Comparison of ENCODE assay signal across 1 cellular context in the genomic region with DNA sequence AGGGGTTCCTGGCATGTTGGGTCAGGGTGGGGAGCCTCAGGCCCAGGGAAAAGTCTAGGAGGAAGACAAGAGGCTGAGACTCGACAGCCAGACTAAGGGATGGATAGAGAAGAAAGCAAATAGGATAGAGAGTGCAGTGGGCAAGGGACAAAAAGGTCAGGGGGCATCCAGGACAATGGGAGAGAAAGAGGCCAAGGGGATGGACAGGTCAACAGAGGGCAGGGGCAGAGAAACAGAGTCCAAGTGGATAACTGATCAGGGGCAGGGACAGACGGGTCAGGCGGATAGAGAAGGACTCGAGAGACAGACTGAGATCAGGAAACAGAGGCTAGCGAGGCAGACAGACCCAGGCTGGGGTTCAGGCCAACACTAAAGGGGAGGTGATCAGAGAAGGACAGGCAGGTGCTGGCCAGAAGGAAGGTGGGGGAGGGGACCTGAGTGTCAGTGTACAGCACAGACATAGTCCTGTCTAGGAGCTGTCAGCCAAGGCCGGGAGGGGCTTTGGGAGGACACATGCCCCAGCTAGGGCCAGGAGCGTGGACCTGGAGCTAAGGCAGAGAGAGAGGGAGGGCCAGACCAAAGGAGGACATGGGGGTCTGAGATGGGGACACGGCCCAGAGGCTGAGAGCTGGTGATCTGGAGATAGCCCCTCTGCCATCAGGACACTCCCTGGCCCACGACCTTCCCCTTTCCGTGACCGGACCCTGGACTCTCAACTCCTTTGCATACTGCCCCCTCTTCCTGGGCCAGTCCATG.
TF ChIP-seq lines count a peak whose summit lies in the region.

No MANE protein-coding gene starts in this region.

TF ChIP-seq in K562, 482 proteins besides CTCF, POLR2A, EP300 and RAD21 (continued from another document):
- TF ChIP-seq, protein P1, sequence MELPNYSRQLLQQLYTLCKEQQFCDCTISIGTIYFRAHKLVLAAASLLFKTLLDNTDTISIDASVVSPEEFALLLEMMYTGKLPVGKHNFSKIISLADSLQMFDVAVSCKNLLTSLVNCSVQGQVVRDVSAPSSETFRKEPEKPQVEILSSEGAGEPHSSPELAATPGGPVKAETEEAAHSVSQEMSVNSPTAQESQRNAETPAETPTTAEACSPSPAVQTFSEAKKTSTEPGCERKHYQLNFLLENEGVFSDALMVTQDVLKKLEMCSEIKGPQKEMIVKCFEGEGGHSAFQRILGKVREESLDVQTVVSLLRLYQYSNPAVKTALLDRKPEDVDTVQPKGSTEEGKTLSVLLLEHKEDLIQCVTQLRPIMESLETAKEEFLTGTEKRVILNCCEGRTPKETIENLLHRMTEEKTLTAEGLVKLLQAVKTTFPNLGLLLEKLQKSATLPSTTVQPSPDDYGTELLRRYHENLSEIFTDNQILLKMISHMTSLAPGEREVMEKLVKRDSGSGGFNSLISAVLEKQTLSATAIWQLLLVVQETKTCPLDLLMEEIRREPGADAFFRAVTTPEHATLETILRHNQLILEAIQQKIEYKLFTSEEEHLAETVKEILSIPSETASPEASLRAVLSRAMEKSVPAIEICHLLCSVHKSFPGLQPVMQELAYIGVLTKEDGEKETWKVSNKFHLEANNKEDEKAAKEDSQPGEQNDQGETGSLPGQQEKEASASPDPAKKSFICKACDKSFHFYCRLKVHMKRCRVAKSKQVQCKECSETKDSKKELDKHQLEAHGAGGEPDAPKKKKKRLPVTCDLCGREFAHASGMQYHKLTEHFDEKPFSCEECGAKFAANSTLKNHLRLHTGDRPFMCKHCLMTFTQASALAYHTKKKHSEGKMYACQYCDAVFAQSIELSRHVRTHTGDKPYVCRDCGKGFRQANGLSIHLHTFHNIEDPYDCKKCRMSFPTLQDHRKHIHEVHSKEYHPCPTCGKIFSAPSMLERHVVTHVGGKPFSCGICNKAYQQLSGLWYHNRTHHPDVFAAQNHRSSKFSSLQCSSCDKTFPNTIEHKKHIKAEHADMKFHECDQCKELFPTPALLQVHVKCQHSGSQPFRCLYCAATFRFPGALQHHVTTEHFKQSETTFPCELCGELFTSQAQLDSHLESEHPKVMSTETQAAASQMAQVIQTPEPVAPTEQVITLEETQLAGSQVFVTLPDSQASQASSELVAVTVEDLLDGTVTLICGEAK (IDR thresholded peaks at IDR 0.05), result peak; percentile 38; the same call in 1 of the 2 replicates
- TF ChIP-seq, protein P1 (CRISPR knock-in tag; IDR thresholded peaks at IDR 0.05), result no peak
- TF ChIP-seq SMAD4 (CRISPR knock-in tag; conservative IDR thresholded peaks at IDR 0.05) (peak; percentile 24; the same call in 1 of the 2 replicates), DNMT1 (IDR thresholded peaks at IDR 0.05) (no peak), PCBP1 (IDR thresholded peaks at IDR 0.05; ENCODE audit: low read depth, low read length, poor library complexity, severe bottlenecking) (no peak), ELF4 (CRISPR knock-in tag; IDR thresholded peaks at IDR 0.05) (0 out of 2 replicates have a peak, but pooled peaks have one; percentile 50), MEIS2 (IDR thresholded peaks at IDR 0.05; ENCODE audit: partially characterized antibody) (peak; percentile 8), CAMTA2 (CRISPR knock-in tag; conservative IDR thresholded peaks at IDR 0.05) (no peak), CHD2 (IDR thresholded peaks at IDR 0.05; ENCODE audit: low read depth, low read length) (no peak), ETV5 (CRISPR knock-in tag; IDR thresholded peaks at IDR 0.05; ENCODE audit: low read depth) (peak; percentile 5; the same call in 1 of the 2 replicates), HLTF (IDR thresholded peaks at IDR 0.05) (peak; percentile 82; the same call in 1 of the 2 replicates), KHSRP (IDR thresholded peaks at IDR 0.05) (no peak)
- TF ChIP-seq, protein P2, sequence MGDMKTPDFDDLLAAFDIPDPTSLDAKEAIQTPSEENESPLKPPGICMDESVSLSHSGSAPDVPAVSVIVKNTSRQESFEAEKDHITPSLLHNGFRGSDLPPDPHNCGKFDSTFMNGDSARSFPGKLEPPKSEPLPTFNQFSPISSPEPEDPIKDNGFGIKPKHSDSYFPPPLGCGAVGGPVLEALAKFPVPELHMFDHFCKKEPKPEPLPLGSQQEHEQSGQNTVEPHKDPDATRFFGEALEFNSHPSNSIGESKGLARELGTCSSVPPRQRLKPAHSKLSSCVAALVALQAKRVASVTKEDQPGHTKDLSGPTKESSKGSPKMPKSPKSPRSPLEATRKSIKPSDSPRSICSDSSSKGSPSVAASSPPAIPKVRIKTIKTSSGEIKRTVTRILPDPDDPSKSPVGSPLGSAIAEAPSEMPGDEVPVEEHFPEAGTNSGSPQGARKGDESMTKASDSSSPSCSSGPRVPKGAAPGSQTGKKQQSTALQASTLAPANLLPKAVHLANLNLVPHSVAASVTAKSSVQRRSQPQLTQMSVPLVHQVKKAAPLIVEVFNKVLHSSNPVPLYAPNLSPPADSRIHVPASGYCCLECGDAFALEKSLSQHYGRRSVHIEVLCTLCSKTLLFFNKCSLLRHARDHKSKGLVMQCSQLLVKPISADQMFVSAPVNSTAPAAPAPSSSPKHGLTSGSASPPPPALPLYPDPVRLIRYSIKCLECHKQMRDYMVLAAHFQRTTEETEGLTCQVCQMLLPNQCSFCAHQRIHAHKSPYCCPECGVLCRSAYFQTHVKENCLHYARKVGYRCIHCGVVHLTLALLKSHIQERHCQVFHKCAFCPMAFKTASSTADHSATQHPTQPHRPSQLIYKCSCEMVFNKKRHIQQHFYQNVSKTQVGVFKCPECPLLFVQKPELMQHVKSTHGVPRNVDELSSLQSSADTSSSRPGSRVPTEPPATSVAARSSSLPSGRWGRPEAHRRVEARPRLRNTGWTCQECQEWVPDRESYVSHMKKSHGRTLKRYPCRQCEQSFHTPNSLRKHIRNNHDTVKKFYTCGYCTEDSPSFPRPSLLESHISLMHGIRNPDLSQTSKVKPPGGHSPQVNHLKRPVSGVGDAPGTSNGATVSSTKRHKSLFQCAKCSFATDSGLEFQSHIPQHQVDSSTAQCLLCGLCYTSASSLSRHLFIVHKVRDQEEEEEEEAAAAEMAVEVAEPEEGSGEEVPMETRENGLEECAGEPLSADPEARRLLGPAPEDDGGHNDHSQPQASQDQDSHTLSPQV (IDR thresholded peaks at IDR 0.05), result 0 out of 2 replicates have a peak, but pooled peaks have one; percentile 29
- TF ChIP-seq, protein P3, sequence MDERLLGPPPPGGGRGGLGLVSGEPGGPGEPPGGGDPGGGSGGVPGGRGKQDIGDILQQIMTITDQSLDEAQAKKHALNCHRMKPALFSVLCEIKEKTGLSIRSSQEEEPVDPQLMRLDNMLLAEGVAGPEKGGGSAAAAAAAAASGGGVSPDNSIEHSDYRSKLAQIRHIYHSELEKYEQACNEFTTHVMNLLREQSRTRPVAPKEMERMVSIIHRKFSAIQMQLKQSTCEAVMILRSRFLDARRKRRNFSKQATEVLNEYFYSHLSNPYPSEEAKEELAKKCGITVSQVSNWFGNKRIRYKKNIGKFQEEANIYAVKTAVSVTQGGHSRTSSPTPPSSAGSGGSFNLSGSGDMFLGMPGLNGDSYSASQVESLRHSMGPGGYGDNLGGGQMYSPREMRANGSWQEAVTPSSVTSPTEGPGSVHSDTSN (CRISPR knock-in tag; IDR thresholded peaks at IDR 0.05; ENCODE audit: low read depth), result no peak
- TF ChIP-seq, protein P3 (tag; conservative IDR thresholded peaks at IDR 0.05; ENCODE audit: low read depth), result no peak
- TF ChIP-seq, protein P4, sequence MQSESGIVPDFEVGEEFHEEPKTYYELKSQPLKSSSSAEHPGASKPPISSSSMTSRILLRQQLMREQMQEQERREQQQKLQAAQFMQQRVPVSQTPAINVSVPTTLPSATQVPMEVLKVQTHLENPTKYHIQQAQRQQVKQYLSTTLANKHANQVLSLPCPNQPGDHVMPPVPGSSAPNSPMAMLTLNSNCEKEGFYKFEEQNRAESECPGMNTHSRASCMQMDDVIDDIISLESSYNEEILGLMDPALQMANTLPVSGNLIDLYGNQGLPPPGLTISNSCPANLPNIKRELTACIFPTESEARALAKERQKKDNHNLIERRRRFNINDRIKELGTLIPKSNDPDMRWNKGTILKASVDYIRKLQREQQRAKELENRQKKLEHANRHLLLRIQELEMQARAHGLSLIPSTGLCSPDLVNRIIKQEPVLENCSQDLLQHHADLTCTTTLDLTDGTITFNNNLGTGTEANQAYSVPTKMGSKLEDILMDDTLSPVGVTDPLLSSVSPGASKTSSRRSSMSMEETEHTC (IDR thresholded peaks at IDR 0.05), result no peak
